ENCODE assay signal across 8 cellular contexts in genomic region chr9:128412120-128412790, GRCh38. TPM values are rescaled to one million over a fixed set of nuclear protein-coding genes. Genes with fewer than 3 reads are reported as not detected.
A peak's percentile ranks its signal among the peaks of the same experiment; 100 is the strongest.
DNase-seq lines count a peak whose midpoint lies in the region; ATAC-seq and TF ChIP-seq lines count a peak whose summit lies in the region.

No MANE protein-coding gene starts in this region.

- H3K27me3 Mint-ChIP-seq in neural progenitor cell (ENCODE audit: insufficient read depth, low read depth): peaks cover 30% of the 10 kb centered on the region

- DNase-seq in GM12865 (ENCODE audit: low read depth): peak; percentile 35
- DNase-seq in NCI-H526 (lab: John Stamatoyannopoulos, UW): peak; percentile 61 to 78
- peak; percentile 84 for DNase-seq in activated CD8-positive, alpha-beta memory T cell treated with anti-CD3 and anti-CD28 coated beads, Interleukin-2, amount 50 U/mL, for 48 hours
- DNase-seq in esophagus muscularis mucosa (ENCODE audit: extremely low spot score): no peak
- DNase-seq in neural progenitor cell (ENCODE audit: low spot score): peak; percentile 81
- DNase-seq in posterior vena cava (ENCODE audit: low spot score): no peak
- DNase-seq in sciatic nerve (ENCODE audit: low spot score): no peak

- H3F3A ChIP-seq in neural progenitor cell (ENCODE audit: low read depth): peaks cover 26% of the 10 kb centered on the region

- no peak overlapping the region for H3K4me2 ChIP-seq in neural progenitor cell

- ATAC-seq in sciatic nerve: no peak

- no peak overlapping the region for H3K9ac ChIP-seq in neural progenitor cell

- H3K36me3 ChIP-seq in esophagus muscularis mucosa (no peaks in the 10 kb centered on the region), neural progenitor cell (no peaks in the 10 kb centered on the region)

- H3K9me3 ChIP-seq in esophagus muscularis mucosa (no peaks in the 10 kb centered on the region), neural progenitor cell (ENCODE audit: low read depth) (no peaks in the 10 kb centered on the region)

- TF ChIP-seq POLR2A in esophagus muscularis mucosa (IDR thresholded peaks at IDR 0.05; ENCODE audit: low read depth): no peak

- H3K27me3 ChIP-seq in esophagus muscularis mucosa (peaks cover 0 to 82% (median 3%) of the 10 kb centered on the region in 4 donors), neural progenitor cell (peaks cover 100% of the 10 kb centered on the region)

- peak overlapping the region; percentile 69 for H3K27ac Mint-ChIP-seq in neural progenitor cell

- TF ChIP-seq EP300 in esophagus muscularis mucosa (IDR thresholded peaks at IDR 0.05): no peak

- H3K9me3 Mint-ChIP-seq in neural progenitor cell: peaks cover 2% of the 10 kb centered on the region

- H3K4me1 Mint-ChIP-seq in neural progenitor cell: peaks cover 56% of the 10 kb centered on the region

- 8% methylated on average over 10 of the region's 13 CpGs for WGBS in esophagus muscularis mucosa

- intact Hi-C loops in esophagus muscularis mucosa (cut with DNase I): loop anchor here (5.0 kb wide), 1 partner anchor 50 kb away; no protein-coding TSS in a partner anchor
- intact Hi-C loops in posterior vena cava (cut with DNase I): no loop called here
- intact Hi-C loops in sciatic nerve (cut with DNase I): no loop called here

- peaks cover 48% of the 10 kb centered on the region for H4K20me1 ChIP-seq in neural progenitor cell (ENCODE audit: low read depth)

- no peak overlapping the region for H2AFZ ChIP-seq in neural progenitor cell (replicated peaks)

- H3K4me3 ChIP-seq in GM12865 (ENCODE audit: low read depth, low read length) (no peak overlapping the region), esophagus muscularis mucosa (no peak overlapping the region), neural progenitor cell (no peak overlapping the region)

- H3K27ac ChIP-seq in 22Rv1: no peak overlapping the region
- H3K27ac ChIP-seq in esophagus muscularis mucosa (replicated peaks in 1 of 4): no peak overlapping the region
- H3K27ac ChIP-seq in neural progenitor cell: no peak overlapping the region

- TF ChIP-seq CTCF in 22Rv1 (IDR thresholded peaks at IDR 0.05) (peak; percentile 72), GM12865 (IDR thresholded peaks at IDR 0.05; ENCODE audit: insufficient read depth, low read depth, low read length, missing control alignments) (peak; percentile 51), esophagus muscularis mucosa (IDR thresholded peaks at IDR 0.05) (peak; percentile 42 to 52 (median 47)), neural progenitor cell (IDR thresholded peaks at IDR 0.05) (peak; percentile 74)

- H3K79me2 ChIP-seq in neural progenitor cell (ENCODE audit: low read depth): no peaks in the 10 kb centered on the region

- peak overlapping the region; percentile 38 for H3K4me3 Mint-ChIP-seq in neural progenitor cell

- H3K4me1 ChIP-seq in esophagus muscularis mucosa (peaks cover 0 to 6% (median 5%) of the 10 kb centered on the region in 4 donors), neural progenitor cell (peaks cover 13% of the 10 kb centered on the region)

- no peaks in the 10 kb centered on the region for H3K36me3 Mint-ChIP-seq in neural progenitor cell

RNA-seq across cellular contexts. Expression of gene CERCAM, which starts 8.4 kb away (rescaled TPM):
- 10 to 100 TPM; 21.7 to 31.0 (median 27.5) TPM for total RNA-seq in esophagus muscularis mucosa
- total RNA-seq in neural progenitor cell (ENCODE audit: low replicate concordance): 2.0 TPM in 1 of 2 replicates, not detected in the other
- total RNA-seq in posterior vena cava: 10 to 100 TPM; 64.1 to 97.6 TPM
- 41.7 TPM for total RNA-seq in sciatic nerve

RNA-seq across cellular contexts. Expression of gene URM1, which starts 41.1 kb away (rescaled TPM):
- total RNA-seq in esophagus muscularis mucosa: 10 to 100 TPM; 25.3 to 36.8 (median 28.3) TPM
- 10.3 and 21.7 TPM in 2 replicates for total RNA-seq in neural progenitor cell (ENCODE audit: low replicate concordance)
- 10 to 100 TPM; 44.0 to 44.5 TPM for total RNA-seq in posterior vena cava
- total RNA-seq in sciatic nerve: 41.9 TPM

RNA-seq across cellular contexts. Expression of gene ODF2, which starts 43.6 kb away (rescaled TPM):
- total RNA-seq in esophagus muscularis mucosa (10 to 100 TPM; 18.1 to 34.3 (median 23.0) TPM), neural progenitor cell (ENCODE audit: low replicate concordance) (40.6 and 49.4 TPM in 2 replicates), posterior vena cava (10 to 100 TPM; 17.5 to 19.8 TPM), sciatic nerve (28.1 TPM)

Comparison
In these comparisons a context has a peak if more than half of its experiments do, and no peak if none do; other contexts are left out.
1. DNase-seq: peak in GM12865 (single experiment), NCI-H526 (2 of 2), activated CD8-positive, alpha-beta memory T cell treated with anti-CD3 and anti-CD28 coated beads, Interleukin-2, amount 50 U/mL, for 48 hours (single experiment) and neural progenitor cell (single experiment); none in esophagus muscularis mucosa (single experiment), posterior vena cava (single experiment) and sciatic nerve (single experiment).
2. Peak in every context shown above with its lines, with median percentiles within 50 percentile points of each other: CTCF ChIP-seq.